19 cellular contexts compared by ENCODE assay signal in genomic region chr3:183331518-183331917, GRCh38.
DNase-seq lines count a peak whose midpoint lies in the region; ATAC-seq, FAIRE-seq and TF ChIP-seq lines count a peak whose summit lies in the region.
"Had no signal": no experiment of that assay in that cellular context is flagged by ENCODE, and none has a peak within 500 bp of the region (broad histone marks: within the 10 kb centered on the region; RNA-seq: fewer than 3 reads in every experiment).

No MANE protein-coding gene starts in this region.

- H3K79me2 ChIP-seq in Loucy (ENCODE audit: insufficient read depth, low read length) (no peaks in the 10 kb centered on the region), PC-3 (ENCODE audit: low read length) (no peaks in the 10 kb centered on the region)

- H3K9ac ChIP-seq in Loucy (ENCODE audit: low read depth, low read length, poor library complexity, severe bottlenecking) = no peak overlapping the region
- no peak overlapping the region for H3K9ac ChIP-seq in PC-3 (ENCODE audit: low read length)

- H3K36me3 Mint-ChIP-seq in CD8-positive, alpha-beta memory T cell = peaks cover 2 to 6% (median 5%) of the 10 kb centered on the region in 3 donors
- no peaks in the 10 kb centered on the region for H3K36me3 Mint-ChIP-seq in dendritic cell treated with granulocyte-macrophage colony-stimulating factor and Interleukin-4, amounts not matched to agents 40 ng/mL and 50 ng/mL, for 4 days (ENCODE audit: low read depth)

- H3K9me2 ChIP-seq in Loucy (replicated peaks; ENCODE audit: low read depth, low read length) (no peaks in the 10 kb centered on the region), PC-3 (replicated peaks; ENCODE audit: low read length) (no peaks in the 10 kb centered on the region)

- DNase-seq in CD8-positive, alpha-beta memory T cell = no peak
- DNase-seq in PC-3 (no peak), caudate nucleus (lab: John Stamatoyannopoulos, UW) (no peak), SK-N-DZ (ENCODE audit: low spot score) (no peak), small intestine (no peak)
- DNase-seq: activated CD4-positive, alpha-beta T cell treated with anti-CD3 and anti-CD28 coated beads for 4 hours; activated T-cell treated with anti-CD3 and anti-CD28 coated beads, Interleukin-2, amount 50 U/mL, for 24 hours; CD4-positive, alpha-beta T cell; lower lobe of right lung; NCI-H2029 treated with DMSO at 0.1 percent for 48 hours; NCI-H226 had no signal

- peaks cover 0 to 1% of the 10 kb centered on the region in 2 donors for H3K27me3 Mint-ChIP-seq in CD8-positive, alpha-beta memory T cell
- H3K27me3 Mint-ChIP-seq in dendritic cell treated with granulocyte-macrophage colony-stimulating factor and Interleukin-4, amounts not matched to agents 40 ng/mL and 50 ng/mL, for 4 days = peaks cover 8% of the 10 kb centered on the region
- H3K27me3 Mint-ChIP-seq: activated T-cell treated with anti-CD3 and anti-CD28 coated beads, Interleukin-2, amount 50 U/mL, for 24 hours; CD4-positive, alpha-beta T cell had no signal

- no peak for TF ChIP-seq CTCF in Loucy (conservative IDR thresholded peaks at IDR 0.05; ENCODE audit: low read length)
- no peak for TF ChIP-seq CTCF in PC-3 (conservative IDR thresholded peaks at IDR 0.05; ENCODE audit: low read depth, low read length)

- H3K27ac Mint-ChIP-seq in CD8-positive, alpha-beta memory T cell = no peak overlapping the region
- peak overlapping the region; percentile 17 for H3K27ac Mint-ChIP-seq in dendritic cell treated with granulocyte-macrophage colony-stimulating factor and Interleukin-4, amounts not matched to agents 40 ng/mL and 50 ng/mL, for 4 days
- H3K27ac Mint-ChIP-seq: activated T-cell treated with anti-CD3 and anti-CD28 coated beads, Interleukin-2, amount 50 U/mL, for 24 hours; CD4-positive, alpha-beta T cell had no signal

- POLR2A ChIA-PET in CD8-positive, alpha-beta memory T cell (lab: Charles Lee) = no interaction called here
- POLR2A ChIA-PET in PC-3 (lab: Charles Lee; ENCODE audit: unreplicated experiment) = no interaction called here

- intact Hi-C loops in PC-3 (cut with micrococcal nuclease) = no loop called here
- intact Hi-C loops in dendritic cell treated with granulocyte-macrophage colony-stimulating factor and Interleukin-4, amounts not matched to agents 40 ng/mL and 50 ng/mL, for 4 days (cut with micrococcal nuclease) = no loop called here

- H2AFZ ChIP-seq in Loucy (ENCODE audit: low read length) = peak overlapping the region; percentile 71
- no peak overlapping the region for H2AFZ ChIP-seq in PC-3 (ENCODE audit: low read length)

- H3K9me3 ChIP-seq in CD8-positive, alpha-beta memory T cell (ENCODE audit: low read length) = no peaks in the 10 kb centered on the region
- H3K9me3 ChIP-seq in Loucy (ENCODE audit: insufficient read depth, low read depth, low read length) = no peaks in the 10 kb centered on the region
- no peaks in the 10 kb centered on the region for H3K9me3 ChIP-seq in PC-3 (ENCODE audit: low read length)
- no peaks in the 10 kb centered on the region for H3K9me3 ChIP-seq in small intestine (ENCODE audit: control insufficient read depth, low read depth)
- H3K9me3 ChIP-seq: breast epithelium, lower lobe of right lung, prostate gland, tibial nerve had no signal

- H3K27me3 ChIP-seq in CD8-positive, alpha-beta memory T cell (ENCODE audit: insufficient read depth, low read length, poor library complexity, severe bottlenecking) = no peaks in the 10 kb centered on the region
- H3K27me3 ChIP-seq in Loucy (ENCODE audit: insufficient read depth, low read length, poor library complexity, severe bottlenecking) (no peaks in the 10 kb centered on the region), PC-3 (ENCODE audit: low read length) (no peaks in the 10 kb centered on the region), small intestine (ENCODE audit: control insufficient read depth in 2 of 2, insufficient read depth in 2 of 2, low read length in 2 of 2) (no peaks in the 10 kb centered on the region)
- H3K27me3 ChIP-seq: breast epithelium, tibial nerve had no signal

- peak overlapping the region; percentile 29 for H3K27ac ChIP-seq in CD8-positive, alpha-beta memory T cell (ENCODE audit: low read depth, low read length)
- H3K27ac ChIP-seq in PC-3 (ENCODE audit: low read length) (no peak overlapping the region), caudate nucleus (ENCODE audit: low read depth, low read length) (no peak overlapping the region), small intestine (ENCODE audit: low read depth in 1 of 2, low read length in 1 of 2) (no peak overlapping the region)
- H3K27ac ChIP-seq: breast epithelium, coronary artery, lower lobe of right lung, prostate gland, tibial nerve had no signal

- no peaks in the 10 kb centered on the region for H3K9me3 Mint-ChIP-seq in CD8-positive, alpha-beta memory T cell
- H3K9me3 Mint-ChIP-seq in dendritic cell treated with granulocyte-macrophage colony-stimulating factor and Interleukin-4, amounts not matched to agents 40 ng/mL and 50 ng/mL, for 4 days = no peaks in the 10 kb centered on the region
- H3K9me3 Mint-ChIP-seq: activated T-cell treated with anti-CD3 and anti-CD28 coated beads, Interleukin-2, amount 50 U/mL, for 24 hours; CD4-positive, alpha-beta T cell had no signal

- H3K4me1 ChIP-seq in CD8-positive, alpha-beta memory T cell (ENCODE audit: insufficient read depth, low read length) = no peaks in the 10 kb centered on the region
- H3K4me1 ChIP-seq in Loucy (ENCODE audit: insufficient read depth, low read length, poor library complexity, severe bottlenecking) = peaks cover 18% of the 10 kb centered on the region
- H3K4me1 ChIP-seq in PC-3 (ENCODE audit: insufficient read depth, low read length) = peaks cover 29% of the 10 kb centered on the region
- no peaks in the 10 kb centered on the region for H3K4me1 ChIP-seq in small intestine (ENCODE audit: control insufficient read depth in 2 of 2, insufficient read depth in 1 of 2, low read depth in 1 of 2, low read length in 1 of 2)
- H3K4me1 ChIP-seq: breast epithelium, lower lobe of right lung, prostate gland, tibial nerve had no signal

- H4K20me1 ChIP-seq in Loucy (ENCODE audit: insufficient read depth, low read length, poor library complexity, severe bottlenecking) (no peaks in the 10 kb centered on the region), PC-3 (ENCODE audit: low read length) (no peaks in the 10 kb centered on the region)

- no peaks in the 10 kb centered on the region for H3F3A ChIP-seq in Loucy (ENCODE audit: low read depth)
- H3F3A ChIP-seq in PC-3 (ENCODE audit: low read length, unreplicated experiment) = no peaks in the 10 kb centered on the region

- H3K4me1 Mint-ChIP-seq in CD8-positive, alpha-beta memory T cell = no peaks in the 10 kb centered on the region
- peaks cover 18% of the 10 kb centered on the region for H3K4me1 Mint-ChIP-seq in dendritic cell treated with granulocyte-macrophage colony-stimulating factor and Interleukin-4, amounts not matched to agents 40 ng/mL and 50 ng/mL, for 4 days (ENCODE audit: low read depth)

- ATAC-seq in PC-3 (peak; percentile 42; the same call in 1 of the 2 replicates), HG03095 (IDR thresholded peaks at IDR 0.05; ENCODE audit: unreplicated experiment) (no peak)
- ATAC-seq: lower lobe of right lung had no signal

- CTCF ChIA-PET in CD8-positive, alpha-beta memory T cell (lab: Charles Lee) = no interaction called here
- CTCF ChIA-PET in PC-3 (lab: Charles Lee) = no interaction called here

- H3K4me2 ChIP-seq in Loucy (ENCODE audit: low read depth, low read length, poor library complexity, severe bottlenecking) (peak overlapping the region; percentile 34), PC-3 (ENCODE audit: low read length) (no peak overlapping the region)

- no peaks in the 10 kb centered on the region for H3K36me3 ChIP-seq in CD8-positive, alpha-beta memory T cell (ENCODE audit: insufficient read depth, low read length)
- H3K36me3 ChIP-seq in Loucy (ENCODE audit: insufficient read depth, low read length) (no peaks in the 10 kb centered on the region), PC-3 (ENCODE audit: low read depth, low read length) (no peaks in the 10 kb centered on the region), small intestine (ENCODE audit: control insufficient read depth in 2 of 2, insufficient read depth in 2 of 2, low read length in 2 of 2) (no peaks in the 10 kb centered on the region)
- H3K36me3 ChIP-seq: breast epithelium, lower lobe of right lung, prostate gland, tibial nerve had no signal

- no peak overlapping the region for H3K4me3 Mint-ChIP-seq in CD8-positive, alpha-beta memory T cell
- no peak overlapping the region for H3K4me3 Mint-ChIP-seq in dendritic cell treated with granulocyte-macrophage colony-stimulating factor and Interleukin-4, amounts not matched to agents 40 ng/mL and 50 ng/mL, for 4 days
- H3K4me3 Mint-ChIP-seq: activated T-cell treated with anti-CD3 and anti-CD28 coated beads, Interleukin-2, amount 50 U/mL, for 24 hours; CD4-positive, alpha-beta T cell had no signal

- H3K4me3 ChIP-seq in CD8-positive, alpha-beta memory T cell (ENCODE audit: low read length) = no peak overlapping the region
- H3K4me3 ChIP-seq in Loucy (ENCODE audit: low read length, poor library complexity, severe bottlenecking) (peak overlapping the region; percentile 22), PC-3 (ENCODE audit: low read length) (no peak overlapping the region), small intestine (ENCODE audit: low read depth in 1 of 2, low read length in 2 of 2) (no peak overlapping the region)
- H3K4me3 ChIP-seq: breast epithelium, coronary artery, lower lobe of right lung, prostate gland, tibial nerve had no signal

- no TSS peak for BruUV-seq in PC-3 (replicated peaks; lab: Mats Ljungman, UMichigan)

- no peak for FAIRE-seq in small intestine (lab: Jason Lieb, UNC)
- FAIRE-seq: keratinocyte had no signal

- 61 to 84% (median 84%) methylated on average over 3 of the region's 3 CpGs for WGBS in small intestine, 3 donors
